Comparison of ENCODE assay signal across 8 cellular contexts in the genomic region with DNA sequence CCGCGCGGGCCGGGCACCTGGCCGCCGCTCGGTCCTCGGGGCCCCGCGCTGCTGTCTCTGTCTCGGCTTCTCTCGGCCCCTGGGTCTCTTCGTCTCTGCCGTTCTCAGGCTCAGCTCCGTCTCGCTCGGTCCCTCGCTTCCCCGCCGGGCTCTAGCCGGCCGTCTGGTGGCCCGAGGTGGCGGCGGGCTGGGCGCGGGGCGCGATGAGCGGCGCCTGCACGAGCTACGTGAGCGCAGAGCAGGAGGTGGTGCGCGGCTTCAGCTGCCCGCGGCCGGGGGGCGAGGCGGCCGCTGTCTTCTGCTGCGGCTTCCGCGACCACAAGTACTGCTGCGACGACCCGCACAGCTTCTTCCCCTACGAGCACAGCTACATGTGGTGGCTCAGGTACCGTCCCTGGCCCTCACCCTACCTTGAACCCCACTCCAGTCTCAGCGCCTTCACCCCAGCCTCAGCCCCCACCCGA. TPM values are rescaled to one million over a fixed set of nuclear protein-coding genes. Genes with fewer than 3 reads are reported as not detected.
DNase-seq lines count a peak whose midpoint lies in the region; ATAC-seq and TF ChIP-seq lines count a peak whose summit lies in the region.

No MANE protein-coding gene starts in this region.

- peaks cover 24% of the 10 kb centered on the region; the same call in 1 of the 2 replicates for H3K27me3 ChIP-seq in iPS DF 6.9 (ENCODE audit: control insufficient read depth, insufficient read depth, low read length)

- H3K27me3 Mint-ChIP-seq in IgD-negative memory B cell, result no peaks in the 10 kb centered on the region

- H3K9me3 Mint-ChIP-seq in IgD-negative memory B cell, result no peaks in the 10 kb centered on the region

- DNase-seq in AG04449 (ENCODE audit: low read depth, low spot score), result no peak
- DNase-seq in activated gamma-delta T cell treated with Interleukin-2 at 50 U/mL for 16 hours, result peak; percentile 35
- no peak for DNase-seq in iPS DF 6.9 (ENCODE audit: low read depth, low spot score)
- DNase-seq in stimulated activated CD4-positive, alpha-beta T cell treated with anti-CD3 and anti-CD28 coated beads, Interleukin-2, amount 100 ng/mL, for 48 hours, result peak; percentile 18 to 34
- DNase-seq in AML-193 (lab: John Stamatoyannopoulos, UW), result no peak
- DNase-seq in cerebellar nuclear complex (lab: John Stamatoyannopoulos, UW), result no peak

- no peak overlapping the region for H3K27ac ChIP-seq in iPS DF 6.9 (ENCODE audit: low read length)

- H3K4me3 Mint-ChIP-seq in IgD-negative memory B cell, result peak overlapping the region; percentile 92 to 99 (median 94)

- peaks cover 2% of the 10 kb centered on the region for H3K36me3 Mint-ChIP-seq in IgD-negative memory B cell

- no peaks in the 10 kb centered on the region for H3K9me3 ChIP-seq in iPS DF 6.9 (ENCODE audit: control insufficient read depth, insufficient read depth, low read length)

- peak overlapping the region; percentile 95 to 98 (median 97) for H3K27ac Mint-ChIP-seq in IgD-negative memory B cell

- no peaks in the 10 kb centered on the region for H3K36me3 ChIP-seq in iPS DF 6.9 (ENCODE audit: control insufficient read depth, insufficient read depth, low read length)

- POLR2A ChIA-PET in AG04449 (lab: Yijun Ruan, JAX), result no interaction called here

- WGBS in iPS DF 6.9 (ENCODE audit: insufficient coverage, insufficient read length), result no CpG with 5 or more reads among the region's 52 CpGs

- no peak for ATAC-seq in HG02981 (IDR thresholded peaks at IDR 0.05; ENCODE audit: unreplicated experiment)

- CTCF ChIA-PET in AG04449 (lab: Yijun Ruan, JAX), result interaction anchor here (0.9 to 1.3 kb wide), 2 partner anchors 19 to 53 kb away, joined by 4 to 5 read pairs; no protein-coding TSS in a partner anchor

- H3K4me1 Mint-ChIP-seq in IgD-negative memory B cell, result peaks cover 44 to 63% (median 55%) of the 10 kb centered on the region in 3 donors

- H3K4me3 ChIP-seq in AG04449 (ENCODE audit: low read depth, low read length) (peak overlapping the region; percentile 46), iPS DF 6.9 (ENCODE audit: low read length) (peak overlapping the region; percentile 17; the same call in 1 of the 2 replicates)

- no peak for TF ChIP-seq CTCF in AG04449 (IDR thresholded peaks at IDR 0.05; ENCODE audit: insufficient read depth, low read length, missing control alignments)

- no peaks in the 10 kb centered on the region; the same call in 1 of the 2 replicates for H3K4me1 ChIP-seq in iPS DF 6.9 (ENCODE audit: control insufficient read depth, insufficient read depth, low read length)

RNA-seq across cellular contexts. Expression of gene SHISAL2A, which starts 0.4 kb away (rescaled TPM):
- polyA plus RNA-seq in IgD-negative memory B cell, result 17.6 TPM

RNA-seq across cellular contexts. Expression of gene GPX7, which starts 31.2 kb away (rescaled TPM):
- 28.3 TPM for polyA plus RNA-seq in IgD-negative memory B cell

Comparison
In these comparisons a context has a peak if more than half of its experiments do, and no peak if none do; other contexts are left out.
1. DNase-seq: peak in activated gamma-delta T cell treated with Interleukin-2 at 50 U/mL for 16 hours (single experiment) and stimulated activated CD4-positive, alpha-beta T cell treated with anti-CD3 and anti-CD28 coated beads, Interleukin-2, amount 100 ng/mL, for 48 hours (2 of 2); none in AG04449 (single experiment), iPS DF 6.9 (single experiment), AML-193 (0 of 2) and cerebellar nuclear complex (0 of 2).